ENCODE assay signal across 16 cellular contexts in genomic region chr7:105643857-105644256, GRCh38.
DNase-seq lines count a peak whose midpoint lies in the region; ATAC-seq and TF ChIP-seq lines count a peak whose summit lies in the region.
"Had no signal": no experiment of that assay in that cellular context is flagged by ENCODE, and none has a peak within 500 bp of the region (broad histone marks: within the 10 kb centered on the region; RNA-seq: fewer than 3 reads in every experiment).

No MANE protein-coding gene starts in this region.

- ATAC-seq in GM21723 (IDR thresholded peaks at IDR 0.05; ENCODE audit: unreplicated experiment) = no peak
- no peak for ATAC-seq in SK-N-SH treated with all-trans-retinoic acid at 6 μM for 48 hours

- H3K27me3 ChIP-seq in H7 (ENCODE audit: control insufficient read depth, insufficient read depth, low read length) = no peaks in the 10 kb centered on the region
- H3K27me3 ChIP-seq: MG63, SJCRH30 had no signal

- H3K36me3 ChIP-seq in H7 (replicated peaks; ENCODE audit: control insufficient read depth, insufficient read depth, low read length) = peaks cover 2% of the 10 kb centered on the region
- H3K36me3 ChIP-seq: MG63, SJCRH30 had no signal

- no peaks in the 10 kb centered on the region for H3K9me3 Mint-ChIP-seq in endothelial cell (ENCODE audit: unreplicated experiment)
- no peaks in the 10 kb centered on the region for H3K9me3 Mint-ChIP-seq in neural crest cell
- H3K9me3 Mint-ChIP-seq: CD4-positive, CD25-positive, alpha-beta regulatory T cell had no signal

- H3K36me3 Mint-ChIP-seq in endothelial cell (ENCODE audit: low read depth, unreplicated experiment) = peaks cover 7% of the 10 kb centered on the region
- no peaks in the 10 kb centered on the region for H3K36me3 Mint-ChIP-seq in neural crest cell (ENCODE audit: low read depth)

- H3K4me1 Mint-ChIP-seq in endothelial cell (ENCODE audit: unreplicated experiment) (peaks cover 41% of the 10 kb centered on the region), neural crest cell (peaks cover 67% of the 10 kb centered on the region)

- H3K4me3 Mint-ChIP-seq in endothelial cell (ENCODE audit: unreplicated experiment) (peak overlapping the region; percentile 44), neural crest cell (peak overlapping the region; percentile 34)
- H3K4me3 Mint-ChIP-seq: CD4-positive, CD25-positive, alpha-beta regulatory T cell had no signal

- peaks cover 6% of the 10 kb centered on the region for H3K27me3 Mint-ChIP-seq in endothelial cell (ENCODE audit: unreplicated experiment)
- no peaks in the 10 kb centered on the region for H3K27me3 Mint-ChIP-seq in neural crest cell (ENCODE audit: low read depth)
- H3K27me3 Mint-ChIP-seq: CD4-positive, CD25-positive, alpha-beta regulatory T cell had no signal

- no peak for TF ChIP-seq CTCF in endothelial cell (IDR thresholded peaks at IDR 0.05; ENCODE audit: unreplicated experiment)
- TF ChIP-seq CTCF in neural crest cell (conservative IDR thresholded peaks at IDR 0.05) = no peak

- H3K27ac Mint-ChIP-seq in endothelial cell (ENCODE audit: unreplicated experiment) (no peak overlapping the region), neural crest cell (ENCODE audit: unreplicated experiment) (no peak overlapping the region)

- H3K4me3 ChIP-seq in H7 (ENCODE audit: insufficient read depth, low read depth, low read length) = no peak overlapping the region
- H3K4me3 ChIP-seq: GM23248, MG63, SJCRH30 had no signal

- peak; percentile 55 for DNase-seq in H7
- DNase-seq in NCI-H526 (lab: John Stamatoyannopoulos, UW) = peak; percentile 63 to 73
- no peak for DNase-seq in endothelial cell (ENCODE audit: low spot score)
- no peak for DNase-seq in neural crest cell (ENCODE audit: low read depth, low spot score)
- DNase-seq in SW480 (ENCODE audit: low spot score) = no peak
- DNase-seq: ACHN; CD4-positive, CD25-positive, alpha-beta regulatory T cell; DMS79; GDM1; GM23248; MG63; NCI-H1930; NK-92 treated with Interleukin-12 subunit alpha and Interleukin-12 subunit beta, amount 100 ng/mL, for 24 hours; SJCRH30 had no signal

TF ChIP-seq in SK-N-SH treated with all-trans-retinoic acid at 6 μM for 48 hours, 23 proteins besides CTCF, POLR2A, EP300 and RAD21:
- TF ChIP-seq CSDC2 (CRISPR knock-in tag; IDR thresholded peaks at IDR 0.05) (no peak), ESRRG (CRISPR knock-in tag; IDR thresholded peaks at IDR 0.05) (no peak), TOX (CRISPR knock-in tag; IDR thresholded peaks at IDR 0.05; ENCODE audit: borderline replicate concordance) (no peak), BACH2 (CRISPR knock-in tag; IDR thresholded peaks at IDR 0.05; ENCODE audit: borderline replicate concordance) (no peak), TCF4 (CRISPR knock-in tag; IDR thresholded peaks at IDR 0.05; ENCODE audit: borderline replicate concordance) (no peak)

Comparison
In these comparisons a context has a peak if more than half of its experiments do, and no peak if none do; other contexts are left out.
1. DNase-seq: peak in H7 (single experiment) and NCI-H526 (2 of 2); none in endothelial cell (single experiment), neural crest cell (single experiment) and SW480 (single experiment).